Comparison of ENCODE assay signal across 2 cellular contexts in genomic region chr6:34071884-34072379, GRCh38.
TF ChIP-seq lines count a peak whose summit lies in the region.

No MANE protein-coding gene starts in this region.

TF ChIP-seq in HEK293, 187 proteins besides CTCF, POLR2A, EP300 and RAD21 (continued from another document and continues in another):
- no peak for TF ChIP-seq ATF2 (tag by site-specific recombination; IDR thresholded peaks at IDR 0.05; ENCODE audit: low read depth)
- no peak for TF ChIP-seq MYNN (tag by site-specific recombination; IDR thresholded peaks at IDR 0.05; ENCODE audit: borderline replicate concordance)
- TF ChIP-seq ZSCAN16 (tag by site-specific recombination; IDR thresholded peaks at IDR 0.05): 0 out of 2 replicates have a peak, but pooled peaks have one; percentile 42
- TF ChIP-seq ZNF404 (tag by site-specific recombination; IDR thresholded peaks at IDR 0.05): no peak
- TF ChIP-seq ZNF311 (tag by site-specific recombination; IDR thresholded peaks at IDR 0.05; ENCODE audit: borderline replicate concordance): 0 out of 2 replicates have a peak, but pooled peaks have one; percentile 9
- TF ChIP-seq ZNF416 (tag by site-specific recombination; IDR thresholded peaks at IDR 0.05): no peak
- no peak for TF ChIP-seq ZNF214 (tag by site-specific recombination; IDR thresholded peaks at IDR 0.05; ENCODE audit: borderline replicate concordance)
- TF ChIP-seq ZNF473 (tag by site-specific recombination; IDR thresholded peaks at IDR 0.05): peak; percentile 39
- TF ChIP-seq ZNF610 (tag by site-specific recombination; IDR thresholded peaks at IDR 0.05; ENCODE audit: borderline replicate concordance): no peak
- TF ChIP-seq IKZF3 (tag by site-specific recombination; IDR thresholded peaks at IDR 0.05): no peak
- no peak for TF ChIP-seq ZEB2 (tag by site-specific recombination; IDR thresholded peaks at IDR 0.05)
- no peak for TF ChIP-seq ZNF76 (tag by site-specific recombination; IDR thresholded peaks at IDR 0.05; ENCODE audit: borderline replicate concordance, low read depth)
- no peak for TF ChIP-seq ZFP3 (tag by site-specific recombination; IDR thresholded peaks at IDR 0.05; ENCODE audit: low read depth)
- no peak for TF ChIP-seq ZNF555 (tag by site-specific recombination; conservative IDR thresholded peaks at IDR 0.05)
- TF ChIP-seq ZBTB17 (tag by site-specific recombination; IDR thresholded peaks at IDR 0.05): no peak
- no peak for TF ChIP-seq ZNF10 (tag by site-specific recombination; IDR thresholded peaks at IDR 0.05)
- TF ChIP-seq, protein P1, sequence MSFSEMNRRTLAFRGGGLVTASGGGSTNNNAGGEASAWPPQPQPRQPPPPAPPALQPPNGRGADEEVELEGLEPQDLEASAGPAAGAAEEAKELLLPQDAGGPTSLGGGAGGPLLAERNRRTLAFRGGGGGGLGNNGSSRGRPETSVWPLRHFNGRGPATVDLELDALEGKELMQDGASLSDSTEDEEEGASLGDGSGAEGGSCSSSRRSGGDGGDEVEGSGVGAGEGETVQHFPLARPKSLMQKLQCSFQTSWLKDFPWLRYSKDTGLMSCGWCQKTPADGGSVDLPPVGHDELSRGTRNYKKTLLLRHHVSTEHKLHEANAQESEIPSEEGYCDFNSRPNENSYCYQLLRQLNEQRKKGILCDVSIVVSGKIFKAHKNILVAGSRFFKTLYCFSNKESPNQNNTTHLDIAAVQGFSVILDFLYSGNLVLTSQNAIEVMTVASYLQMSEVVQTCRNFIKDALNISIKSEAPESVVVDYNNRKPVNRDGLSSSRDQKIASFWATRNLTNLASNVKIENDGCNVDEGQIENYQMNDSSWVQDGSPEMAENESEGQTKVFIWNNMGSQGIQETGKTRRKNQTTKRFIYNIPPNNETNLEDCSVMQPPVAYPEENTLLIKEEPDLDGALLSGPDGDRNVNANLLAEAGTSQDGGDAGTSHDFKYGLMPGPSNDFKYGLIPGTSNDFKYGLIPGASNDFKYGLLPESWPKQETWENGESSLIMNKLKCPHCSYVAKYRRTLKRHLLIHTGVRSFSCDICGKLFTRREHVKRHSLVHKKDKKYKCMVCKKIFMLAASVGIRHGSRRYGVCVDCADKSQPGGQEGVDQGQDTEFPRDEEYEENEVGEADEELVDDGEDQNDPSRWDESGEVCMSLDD (tag by site-specific recombination; IDR thresholded peaks at IDR 0.05): no peak
- TF ChIP-seq ZNF169 (tag by site-specific recombination; IDR thresholded peaks at IDR 0.05): no peak
- no peak for TF ChIP-seq OSR2 (tag by site-specific recombination; IDR thresholded peaks at IDR 0.05)
- no peak for TF ChIP-seq ZNF426 (tag by site-specific recombination; IDR thresholded peaks at IDR 0.05)
- TF ChIP-seq ZNF423 (tag by site-specific recombination; IDR thresholded peaks at IDR 0.05): no peak
- no peak for TF ChIP-seq ZNF146 (tag by site-specific recombination; IDR thresholded peaks at IDR 0.05)
- TF ChIP-seq, protein P2, sequence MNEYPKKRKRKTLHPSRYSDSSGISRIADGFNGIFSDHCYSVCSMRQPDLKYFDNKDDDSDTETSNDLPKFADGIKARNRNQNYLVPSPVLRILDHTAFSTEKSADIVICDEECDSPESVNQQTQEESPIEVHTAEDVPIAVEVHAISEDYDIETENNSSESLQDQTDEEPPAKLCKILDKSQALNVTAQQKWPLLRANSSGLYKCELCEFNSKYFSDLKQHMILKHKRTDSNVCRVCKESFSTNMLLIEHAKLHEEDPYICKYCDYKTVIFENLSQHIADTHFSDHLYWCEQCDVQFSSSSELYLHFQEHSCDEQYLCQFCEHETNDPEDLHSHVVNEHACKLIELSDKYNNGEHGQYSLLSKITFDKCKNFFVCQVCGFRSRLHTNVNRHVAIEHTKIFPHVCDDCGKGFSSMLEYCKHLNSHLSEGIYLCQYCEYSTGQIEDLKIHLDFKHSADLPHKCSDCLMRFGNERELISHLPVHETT (tag by site-specific recombination; IDR thresholded peaks at IDR 0.05): 0 out of 2 replicates have a peak, but pooled peaks have one; percentile 5
- no peak for TF ChIP-seq ZNF366 (tag by site-specific recombination; conservative IDR thresholded peaks at IDR 0.05)
- TF ChIP-seq ZNF354C (tag by site-specific recombination; IDR thresholded peaks at IDR 0.05; ENCODE audit: borderline replicate concordance, low read depth): no peak
- TF ChIP-seq ZBTB20 (tag by site-specific recombination; IDR thresholded peaks at IDR 0.05): peak; percentile 13; the same call in 1 of the 2 replicates
- TF ChIP-seq YY1 (tag by site-specific recombination; IDR thresholded peaks at IDR 0.05): no peak
- no peak; the same call in 1 of the 2 replicates for TF ChIP-seq ZNF239 (tag by site-specific recombination; IDR thresholded peaks at IDR 0.05)
- TF ChIP-seq ZBTB44 (tag by site-specific recombination; IDR thresholded peaks at IDR 0.05): no peak
- 0 out of 2 replicates have a peak, but pooled peaks have one; percentile 17 for TF ChIP-seq ZNF248 (tag by site-specific recombination; IDR thresholded peaks at IDR 0.05)
- no peak for TF ChIP-seq REPIN1 (tag by site-specific recombination; IDR thresholded peaks at IDR 0.05; ENCODE audit: low read depth)

TF ChIP-seq in endothelial cell of umbilical vein, 7 proteins besides CTCF, POLR2A, EP300 and RAD21 (continued from another document):
- no peak for TF ChIP-seq MYC (IDR thresholded peaks at IDR 0.05; ENCODE audit: low read depth, low read length)
